Comparison of ENCODE assay signal across 9 cellular contexts in the genomic region with DNA sequence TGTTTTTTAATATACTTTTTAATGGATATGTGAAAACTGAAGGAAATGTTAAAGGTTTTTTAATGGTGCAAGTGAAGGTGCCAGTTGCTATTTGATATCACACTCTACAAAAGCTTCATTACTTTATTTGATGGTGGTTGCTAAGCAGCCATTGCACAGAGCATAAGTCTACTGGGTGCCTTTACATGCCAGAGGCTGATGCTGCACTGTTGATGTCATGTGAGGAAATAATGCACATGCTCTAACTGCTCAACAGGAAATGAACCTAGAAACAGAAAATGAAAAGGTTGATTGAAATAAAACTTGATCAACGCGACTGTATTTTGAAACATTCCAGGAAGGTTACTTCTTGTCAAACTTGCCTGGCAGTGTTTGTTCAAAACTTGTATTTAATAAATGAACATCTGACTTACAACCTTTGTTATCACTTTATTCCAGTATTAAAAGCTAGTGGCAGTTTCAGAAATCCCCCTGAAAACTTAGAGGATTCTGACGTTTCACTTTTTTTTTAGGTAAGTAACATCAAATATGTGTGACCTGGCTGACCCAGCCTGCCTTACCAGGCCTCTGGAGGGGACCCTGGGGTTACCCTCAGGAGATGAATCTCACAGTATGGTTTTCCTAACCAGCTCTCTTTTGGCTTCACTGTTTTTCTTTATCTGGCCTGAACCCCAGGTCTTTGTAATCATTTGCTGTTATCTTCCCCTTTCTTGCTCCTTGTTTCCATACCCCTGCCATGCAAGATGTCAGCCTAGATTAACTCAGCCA. TPM values are rescaled to one million over a fixed set of nuclear protein-coding genes. Genes with fewer than 3 reads are reported as not detected.
DNase-seq lines count a peak whose midpoint lies in the region; ATAC-seq and TF ChIP-seq lines count a peak whose summit lies in the region.
"Had no signal": no experiment of that assay in that cellular context is flagged by ENCODE, and none has a peak within 500 bp of the region (broad histone marks: within the 10 kb centered on the region; RNA-seq: fewer than 3 reads in every experiment).

No MANE protein-coding gene starts in this region.

- DNase-seq in GM12865 (ENCODE audit: low read depth) (peak; percentile 75), M059J (ENCODE audit: low read depth) (peak; percentile 19), naive B cell (peak; percentile 53), H7 (no peak), A172 (ENCODE audit: low spot score) (no peak), NCI-H128 (lab: John Stamatoyannopoulos, UW; ENCODE audit: unreplicated experiment) (no peak)
- DNase-seq in activated gamma-delta T cell treated with anti-CD3 and anti-CD28 coated beads, Interleukin-2, amount 50 U/mL, for 16 hours (ENCODE audit: low read depth), result peak; percentile 24

- no peak for TF ChIP-seq CTCF in GM12865 (IDR thresholded peaks at IDR 0.05; ENCODE audit: insufficient read depth, low read depth, low read length, missing control alignments)

- H3K27me3 ChIP-seq in H7 (ENCODE audit: control insufficient read depth, insufficient read depth, low read length), result no peaks in the 10 kb centered on the region
- H3K27me3 ChIP-seq: neutrophil had no signal

- peaks cover 11 to 14% of the 10 kb centered on the region in 2 donors for H3K36me3 Mint-ChIP-seq in naive B cell

- H3K4me3 ChIP-seq in GM12865 (ENCODE audit: low read depth, low read length), result no peak overlapping the region
- no peak overlapping the region for H3K4me3 ChIP-seq in H7 (ENCODE audit: insufficient read depth, low read depth, low read length)

- ATAC-seq in naive B cell (ENCODE audit: low read depth in 2 of 2), result peak; percentile 69 to 80
- ATAC-seq in GM19467 (IDR thresholded peaks at IDR 0.05; ENCODE audit: unreplicated experiment), result no peak

- H3K27ac Mint-ChIP-seq in naive B cell, result peak overlapping the region; percentile 56 to 99 (median 98)

- H3K27me3 Mint-ChIP-seq in naive B cell, result no peaks in the 10 kb centered on the region

- H3K9me3 Mint-ChIP-seq in naive B cell, result no peaks in the 10 kb centered on the region

- H3K36me3 ChIP-seq in H7 (replicated peaks; ENCODE audit: control insufficient read depth, insufficient read depth, low read length), result 0 out of 2 replicates have a peak, but pooled peaks cover 1% of the 10 kb centered on the region

- H3K4me3 Mint-ChIP-seq in naive B cell, result peak overlapping the region in 7 of 8 donors; percentile 22 to 100 (median 98)

- H3K4me1 Mint-ChIP-seq in naive B cell, result peaks cover 25 to 45% (median 38%) of the 10 kb centered on the region in 3 donors

RNA-seq across cellular contexts. Expression of a gene that starts 2.4 kb away (rescaled TPM):
- 112 and 130 TPM in 2 replicates for total RNA-seq in M059J (2014; rRNA removed; shearing (Covaris generic))
- 100 to 1,000 TPM; 418 to 680 (median 501) TPM for polyA plus RNA-seq in naive B cell (ENCODE audit: low read depth in 6 of 6)
- 98.8 and 118 TPM in 2 replicates for total RNA-seq in H7 (2014; rRNA removed; shearing (Covaris generic))
- total RNA-seq in A172 (2014; rRNA removed; shearing (Covaris generic)), result 49.2 and 49.7 TPM in 2 replicates

RNA-seq across cellular contexts. Expression of a gene that starts 37.3 kb away (rescaled TPM):
- total RNA-seq in M059J (2014; rRNA removed; shearing (Covaris generic)), result 26.5 and 40.4 TPM in 2 replicates
- polyA plus RNA-seq in naive B cell (ENCODE audit: low read depth in 6 of 6), result 10 to 100 TPM in 5 of 6 donors, 1 to 10 TPM in 1; 5.2 to 42.2 (median 17.1) TPM
- 20.6 and 31.1 TPM in 2 replicates for total RNA-seq in H7 (2014; rRNA removed; shearing (Covaris generic))
- total RNA-seq in A172 (2014; rRNA removed; shearing (Covaris generic)), result 15.2 and 19.1 TPM in 2 replicates

RNA-seq across cellular contexts. Expression of a gene that starts 39.6 kb away (rescaled TPM):
- 39.5 and 56.5 TPM in 2 replicates for total RNA-seq in M059J (2014; rRNA removed; shearing (Covaris generic))
- 10 to 100 TPM; 19.2 to 28.3 (median 23.5) TPM for polyA plus RNA-seq in naive B cell (ENCODE audit: low read depth in 6 of 6)
- 34.3 and 39.1 TPM in 2 replicates for total RNA-seq in H7 (2014; rRNA removed; shearing (Covaris generic))
- 24.8 and 25.4 TPM in 2 replicates for total RNA-seq in A172 (2014; rRNA removed; shearing (Covaris generic))

RNA-seq across cellular contexts. Expression of a gene that starts 54.8 kb away (rescaled TPM):
- not detected in 2 replicates for total RNA-seq in M059J (2014; rRNA removed; shearing (Covaris generic))
- polyA plus RNA-seq in naive B cell (ENCODE audit: low read depth in 6 of 6), result 1 to 10 TPM in 2 of 6 donors, under 1 TPM in 4; 0.09 to 2.3 (median 0.72) TPM
- total RNA-seq in H7 (2014; rRNA removed; shearing (Covaris generic)), result not detected in 2 replicates
- not detected in 2 replicates for total RNA-seq in A172 (2014; rRNA removed; shearing (Covaris generic))

RNA-seq across cellular contexts. Expression of a gene that starts 56.5 kb away (rescaled TPM):
- total RNA-seq in M059J (2014; rRNA removed; shearing (Covaris generic)), result not detected in 2 replicates
- polyA plus RNA-seq in naive B cell (ENCODE audit: low read depth in 6 of 6), result 1 to 10 TPM in 5 of 6 donors, under 1 TPM in 1; 0.39 to 3.9 (median 3.0) TPM
- total RNA-seq in H7 (2014; rRNA removed; shearing (Covaris generic)), result 1.5 TPM in 1 of 2 replicates, not detected in the other
- not detected in 2 replicates for total RNA-seq in A172 (2014; rRNA removed; shearing (Covaris generic))

Comparison
In these comparisons a context has a peak if more than half of its experiments do, and no peak if none do; other contexts are left out.
1. DNase-seq: peak in GM12865 (single experiment), M059J (single experiment), activated gamma-delta T cell treated with anti-CD3 and anti-CD28 coated beads, Interleukin-2, amount 50 U/mL, for 16 hours (single experiment) and naive B cell (single experiment); none in H7 (single experiment), A172 (single experiment) and NCI-H128 (single experiment).